Comparison of ENCODE assay signal across 19 cellular contexts in the genomic region with DNA sequence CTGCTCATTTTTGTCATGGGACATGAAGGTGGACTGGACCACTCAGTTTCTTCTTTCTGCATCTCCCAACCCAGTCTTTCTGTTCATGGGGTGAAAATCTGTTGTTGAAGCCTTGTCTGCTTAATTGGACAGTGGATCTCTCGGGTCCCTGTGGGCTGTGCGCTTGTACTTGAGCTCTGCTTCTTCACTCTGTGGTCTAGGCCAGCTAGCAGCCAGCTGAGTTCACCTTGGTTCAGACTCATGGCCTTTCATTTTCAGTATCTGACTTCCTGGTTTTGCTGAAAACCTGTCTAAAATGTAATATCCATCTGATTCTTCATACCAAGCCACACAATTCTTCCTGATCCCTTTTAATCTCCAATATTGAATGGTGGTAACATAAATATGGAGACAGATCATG.
DNase-seq lines count a peak whose midpoint lies in the region; ATAC-seq and TF ChIP-seq lines count a peak whose summit lies in the region.
"Had no signal": no experiment of that assay in that cellular context is flagged by ENCODE, and none has a peak within 500 bp of the region (broad histone marks: within the 10 kb centered on the region; RNA-seq: fewer than 3 reads in every experiment).

No MANE protein-coding gene starts in this region.

- H3K4me3 ChIP-seq in GM12865 (ENCODE audit: low read depth, low read length): no peak overlapping the region
- H3K4me3 ChIP-seq: esophagus squamous epithelium, testis had no signal

- intact Hi-C loops in Right ventricle myocardium superior (cut with DNase I): no loop called here

- peak; percentile 12 for DNase-seq in GM12865 (ENCODE audit: low read depth)
- DNase-seq in OCI-M1 (lab: John Stamatoyannopoulos, UW): peak; percentile 24
- no peak for DNase-seq in Right ventricle myocardium superior
- DNase-seq: activated CD4-positive, alpha-beta T cell treated with anti-CD3 and anti-CD28 coated beads, Interleukin-2, amount 10 ng/mL, durations not matched to agents 7 days and 5 days; anterior cingulate cortex; esophagus squamous epithelium; GDM1; naive thymus-derived CD8-positive, alpha-beta T cell; NCI-H2081 treated with DMSO at 0.1 percent for 48 hours; NCI-H82; testis had no signal

- TF ChIP-seq CTCF in GM12865 (IDR thresholded peaks at IDR 0.05; ENCODE audit: insufficient read depth, low read depth, low read length, missing control alignments): no peak

- ATAC-seq in GM19395 (IDR thresholded peaks at IDR 0.05; ENCODE audit: unreplicated experiment) (peak; percentile 91), HG03064 (IDR thresholded peaks at IDR 0.05; ENCODE audit: low read depth, unreplicated experiment) (peak; percentile 81), GM21576 (IDR thresholded peaks at IDR 0.05; ENCODE audit: unreplicated experiment) (no peak), GM21367 (IDR thresholded peaks at IDR 0.05; ENCODE audit: unreplicated experiment) (no peak), GM21737 (IDR thresholded peaks at IDR 0.05; ENCODE audit: unreplicated experiment) (no peak), Right ventricle myocardium superior (ENCODE audit: poor library complexity) (no peak)
- ATAC-seq: HCT116; left lobe of liver; naive thymus-derived CD8-positive, alpha-beta T cell; Right ventricle myocardium inferior had no signal

Comparison
In these comparisons a context has a peak if more than half of its experiments do, and no peak if none do; other contexts are left out.
1. ATAC-seq: peak in GM19395 (single experiment) and HG03064 (single experiment); none in GM21576 (single experiment), GM21367 (single experiment), GM21737 (single experiment) and Right ventricle myocardium superior (single experiment).